ENCODE assay signal across 2 cellular contexts in genomic region chr17:4739122-4740024, GRCh38.
TF ChIP-seq lines count a peak whose summit lies in the region.

CXCL16 (minus strand) TSS chr17:4739928; CDS start chr17:4739339, 589 bp downstream.
ZMYND15 (plus strand) TSS chr17:4739833; CDS start chr17:4740549, 716 bp downstream.

TF ChIP-seq in HCT116, 20 proteins besides CTCF, POLR2A, EP300 and RAD21:
- TF ChIP-seq CBX3 (IDR thresholded peaks at IDR 0.05; ENCODE audit: low read depth) (no peak), SIN3A (IDR thresholded peaks at IDR 0.05; ENCODE audit: low read depth) (no peak), MAX (IDR thresholded peaks at IDR 0.05) (peak; percentile 30; the same call in 1 of the 2 replicates), EZH2 (IDR thresholded peaks at IDR 0.05) (no peak), ATF3 (IDR thresholded peaks at IDR 0.05) (no peak), FOSL1 (IDR thresholded peaks at IDR 0.05; ENCODE audit: low read depth) (no peak), SRF (IDR thresholded peaks at IDR 0.05; ENCODE audit: low read depth) (no peak), JUND (IDR thresholded peaks at IDR 0.05) (no peak), ZNF274 (IDR thresholded peaks at IDR 0.05; ENCODE audit: low read depth, low read length) (no peak), TCF7L2 (IDR thresholded peaks at IDR 0.05; ENCODE audit: borderline replicate concordance, extremely low read depth, insufficient read depth, insufficient read length) (peak; percentile 5), ELF1 (IDR thresholded peaks at IDR 0.05; ENCODE audit: borderline replicate concordance, low read depth) (no peak), YY1 (IDR thresholded peaks at IDR 0.05; ENCODE audit: extremely low read depth, insufficient replicate concordance, low read depth, low read length) (no peak), SP1 (IDR thresholded peaks at IDR 0.05; ENCODE audit: low read depth) (no peak), EGR1 (IDR thresholded peaks at IDR 0.05; ENCODE audit: low read depth) (peak; percentile 77), EZH2phosphoT487 (IDR thresholded peaks at IDR 0.05; ENCODE audit: borderline replicate concordance) (no peak), POLR2AphosphoS5 (IDR thresholded peaks at IDR 0.05; ENCODE audit: low read depth, low read length) (peak; percentile 50; the same call in 1 of the 2 replicates), ZBTB33 (IDR thresholded peaks at IDR 0.05; ENCODE audit: extremely low read depth, insufficient replicate concordance, low read length) (no peak), CEBPB (IDR thresholded peaks at IDR 0.05; ENCODE audit: low read depth) (no peak), ZFX (IDR thresholded peaks at IDR 0.05) (peak; percentile 80; the same call in 1 of the 2 replicates)
- TF ChIP-seq, protein P1, sequence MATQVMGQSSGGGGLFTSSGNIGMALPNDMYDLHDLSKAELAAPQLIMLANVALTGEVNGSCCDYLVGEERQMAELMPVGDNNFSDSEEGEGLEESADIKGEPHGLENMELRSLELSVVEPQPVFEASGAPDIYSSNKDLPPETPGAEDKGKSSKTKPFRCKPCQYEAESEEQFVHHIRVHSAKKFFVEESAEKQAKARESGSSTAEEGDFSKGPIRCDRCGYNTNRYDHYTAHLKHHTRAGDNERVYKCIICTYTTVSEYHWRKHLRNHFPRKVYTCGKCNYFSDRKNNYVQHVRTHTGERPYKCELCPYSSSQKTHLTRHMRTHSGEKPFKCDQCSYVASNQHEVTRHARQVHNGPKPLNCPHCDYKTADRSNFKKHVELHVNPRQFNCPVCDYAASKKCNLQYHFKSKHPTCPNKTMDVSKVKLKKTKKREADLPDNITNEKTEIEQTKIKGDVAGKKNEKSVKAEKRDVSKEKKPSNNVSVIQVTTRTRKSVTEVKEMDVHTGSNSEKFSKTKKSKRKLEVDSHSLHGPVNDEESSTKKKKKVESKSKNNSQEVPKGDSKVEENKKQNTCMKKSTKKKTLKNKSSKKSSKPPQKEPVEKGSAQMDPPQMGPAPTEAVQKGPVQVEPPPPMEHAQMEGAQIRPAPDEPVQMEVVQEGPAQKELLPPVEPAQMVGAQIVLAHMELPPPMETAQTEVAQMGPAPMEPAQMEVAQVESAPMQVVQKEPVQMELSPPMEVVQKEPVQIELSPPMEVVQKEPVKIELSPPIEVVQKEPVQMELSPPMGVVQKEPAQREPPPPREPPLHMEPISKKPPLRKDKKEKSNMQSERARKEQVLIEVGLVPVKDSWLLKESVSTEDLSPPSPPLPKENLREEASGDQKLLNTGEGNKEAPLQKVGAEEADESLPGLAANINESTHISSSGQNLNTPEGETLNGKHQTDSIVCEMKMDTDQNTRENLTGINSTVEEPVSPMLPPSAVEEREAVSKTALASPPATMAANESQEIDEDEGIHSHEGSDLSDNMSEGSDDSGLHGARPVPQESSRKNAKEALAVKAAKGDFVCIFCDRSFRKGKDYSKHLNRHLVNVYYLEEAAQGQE (IDR thresholded peaks at IDR 0.05; ENCODE audit: low read depth), result no peak

TF ChIP-seq in GM12878, 131 proteins besides CTCF, POLR2A, EP300 and RAD21:
- TF ChIP-seq BHLHE40 (IDR thresholded peaks at IDR 0.05; ENCODE audit: borderline replicate concordance in 1 of 2, low read depth in 2 of 2, low read length in 1 of 2), result peak in 1 of 2 experiments; percentile 43; a peak in 2 of 4 replicates
- peak; percentile 13 for TF ChIP-seq RELA (IDR thresholded peaks at IDR 0.05; ENCODE audit: borderline replicate concordance, partially characterized antibody)
- no peak for TF ChIP-seq NRF1 (conservative IDR thresholded peaks at IDR 0.05; ENCODE audit: low read depth, low read length)
- peak; percentile 81 for TF ChIP-seq IKZF1 (conservative IDR thresholded peaks at IDR 0.05)
- TF ChIP-seq LARP7 (IDR thresholded peaks at IDR 0.05), result peak; percentile 63; the same call in 1 of the 2 replicates
- TF ChIP-seq SPI1 (IDR thresholded peaks at IDR 0.05; ENCODE audit: borderline replicate concordance, insufficient read depth, low read depth, low read length), result peak; percentile 69
- TF ChIP-seq CREM (IDR thresholded peaks at IDR 0.05; ENCODE audit: low read depth), result 0 out of 2 replicates have a peak, but pooled peaks have one; percentile 29
- TF ChIP-seq, protein P2, sequence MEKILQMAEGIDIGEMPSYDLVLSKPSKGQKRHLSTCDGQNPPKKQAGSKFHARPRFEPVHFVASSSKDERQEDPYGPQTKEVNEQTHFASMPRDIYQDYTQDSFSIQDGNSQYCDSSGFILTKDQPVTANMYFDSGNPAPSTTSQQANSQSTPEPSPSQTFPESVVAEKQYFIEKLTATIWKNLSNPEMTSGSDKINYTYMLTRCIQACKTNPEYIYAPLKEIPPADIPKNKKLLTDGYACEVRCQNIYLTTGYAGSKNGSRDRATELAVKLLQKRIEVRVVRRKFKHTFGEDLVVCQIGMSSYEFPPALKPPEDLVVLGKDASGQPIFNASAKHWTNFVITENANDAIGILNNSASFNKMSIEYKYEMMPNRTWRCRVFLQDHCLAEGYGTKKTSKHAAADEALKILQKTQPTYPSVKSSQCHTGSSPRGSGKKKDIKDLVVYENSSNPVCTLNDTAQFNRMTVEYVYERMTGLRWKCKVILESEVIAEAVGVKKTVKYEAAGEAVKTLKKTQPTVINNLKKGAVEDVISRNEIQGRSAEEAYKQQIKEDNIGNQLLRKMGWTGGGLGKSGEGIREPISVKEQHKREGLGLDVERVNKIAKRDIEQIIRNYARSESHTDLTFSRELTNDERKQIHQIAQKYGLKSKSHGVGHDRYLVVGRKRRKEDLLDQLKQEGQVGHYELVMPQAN (conservative IDR thresholded peaks at IDR 0.05), result no peak; the same call in 1 of the 2 replicates
- TF ChIP-seq, protein P3, sequence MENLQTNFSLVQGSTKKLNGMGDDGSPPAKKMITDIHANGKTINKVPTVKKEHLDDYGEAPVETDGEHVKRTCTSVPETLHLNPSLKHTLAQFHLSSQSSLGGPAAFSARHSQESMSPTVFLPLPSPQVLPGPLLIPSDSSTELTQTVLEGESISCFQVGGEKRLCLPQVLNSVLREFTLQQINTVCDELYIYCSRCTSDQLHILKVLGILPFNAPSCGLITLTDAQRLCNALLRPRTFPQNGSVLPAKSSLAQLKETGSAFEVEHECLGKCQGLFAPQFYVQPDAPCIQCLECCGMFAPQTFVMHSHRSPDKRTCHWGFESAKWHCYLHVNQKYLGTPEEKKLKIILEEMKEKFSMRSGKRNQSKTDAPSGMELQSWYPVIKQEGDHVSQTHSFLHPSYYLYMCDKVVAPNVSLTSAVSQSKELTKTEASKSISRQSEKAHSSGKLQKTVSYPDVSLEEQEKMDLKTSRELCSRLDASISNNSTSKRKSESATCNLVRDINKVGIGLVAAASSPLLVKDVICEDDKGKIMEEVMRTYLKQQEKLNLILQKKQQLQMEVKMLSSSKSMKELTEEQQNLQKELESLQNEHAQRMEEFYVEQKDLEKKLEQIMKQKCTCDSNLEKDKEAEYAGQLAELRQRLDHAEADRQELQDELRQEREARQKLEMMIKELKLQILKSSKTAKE (IDR thresholded peaks at IDR 0.05; ENCODE audit: low read depth, poor library complexity, severe bottlenecking), result no peak
- TF ChIP-seq EGR1 (IDR thresholded peaks at IDR 0.05; ENCODE audit: borderline replicate concordance in 1 of 2, low read depth in 2 of 2, low read length in 2 of 2), result peak in 1 of 2 experiments; percentile 49; a peak in 1 of 3 replicates
- TF ChIP-seq, protein P4, sequence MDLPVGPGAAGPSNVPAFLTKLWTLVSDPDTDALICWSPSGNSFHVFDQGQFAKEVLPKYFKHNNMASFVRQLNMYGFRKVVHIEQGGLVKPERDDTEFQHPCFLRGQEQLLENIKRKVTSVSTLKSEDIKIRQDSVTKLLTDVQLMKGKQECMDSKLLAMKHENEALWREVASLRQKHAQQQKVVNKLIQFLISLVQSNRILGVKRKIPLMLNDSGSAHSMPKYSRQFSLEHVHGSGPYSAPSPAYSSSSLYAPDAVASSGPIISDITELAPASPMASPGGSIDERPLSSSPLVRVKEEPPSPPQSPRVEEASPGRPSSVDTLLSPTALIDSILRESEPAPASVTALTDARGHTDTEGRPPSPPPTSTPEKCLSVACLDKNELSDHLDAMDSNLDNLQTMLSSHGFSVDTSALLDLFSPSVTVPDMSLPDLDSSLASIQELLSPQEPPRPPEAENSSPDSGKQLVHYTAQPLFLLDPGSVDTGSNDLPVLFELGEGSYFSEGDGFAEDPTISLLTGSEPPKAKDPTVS (IDR thresholded peaks at IDR 0.05; ENCODE audit: low read depth, low read length), result no peak
- peak; percentile 36; the same call in 1 of the 2 replicates for TF ChIP-seq GATAD2B (conservative IDR thresholded peaks at IDR 0.05; ENCODE audit: low read depth)
- TF ChIP-seq TCF3 (IDR thresholded peaks at IDR 0.05; ENCODE audit: borderline replicate concordance, insufficient read depth, low read depth, low read length), result 0 out of 2 replicates have a peak, but pooled peaks have one; percentile 14
- TF ChIP-seq DPF2 (IDR thresholded peaks at IDR 0.05), result peak; percentile 80
- TF ChIP-seq SMARCA5 (IDR thresholded peaks at IDR 0.05), result peak; percentile 44; the same call in 1 of the 2 replicates
- 0 out of 2 replicates have a peak, but pooled peaks have one; percentile 49 for TF ChIP-seq BACH1 (IDR thresholded peaks at IDR 0.05; ENCODE audit: borderline replicate concordance)
